In genomic region chr1:79472067-79472656, GRCh38 we compare ENCODE assay signal across 15 cellular contexts.
DNase-seq lines count a peak whose midpoint lies in the region; ATAC-seq lines count a peak whose summit lies in the region.
"Had no signal": no experiment of that assay in that cellular context is flagged by ENCODE, and none has a peak within 500 bp of the region (broad histone marks: within the 10 kb centered on the region; RNA-seq: fewer than 3 reads in every experiment).

No MANE protein-coding gene starts in this region.

- in situ Hi-C loops in G401 (cut with HindIII; ENCODE audit: low sequenced_read_pairs): no loop called here

- DNase-seq in G401 (ENCODE audit: low spot score): no peak
- DNase-seq in SHP77 treated with DMSO at 0.1 percent for 48 hours (lab: John Stamatoyannopoulos, UW): no peak
- no peak for DNase-seq in hippocampal formation (lab: John Stamatoyannopoulos, UW)
- DNase-seq: activated naive CD8-positive, alpha-beta T cell treated with anti-CD3 and anti-CD28 coated beads, Interleukin-2, amount 50 U/mL, for 24 hours; EL; gastrocnemius medialis; H7; naive thymus-derived CD8-positive, alpha-beta T cell; NCI-H2081; upper lobe of left lung had no signal

- peak; percentile 86 for ATAC-seq in GM18519 (IDR thresholded peaks at IDR 0.05; ENCODE audit: low FRiP score, unreplicated experiment)
- ATAC-seq in GM21381 (IDR thresholded peaks at IDR 0.05; ENCODE audit: unreplicated experiment): peak; percentile 63
- peak; percentile 85 for ATAC-seq in HG02973 (IDR thresholded peaks at IDR 0.05; ENCODE audit: unreplicated experiment)
- peak; percentile 83 for ATAC-seq in HG03571 (IDR thresholded peaks at IDR 0.05; ENCODE audit: unreplicated experiment)
- no peak for ATAC-seq in esophagus mucosa
- ATAC-seq: activated naive CD8-positive, alpha-beta T cell treated with anti-CD3 and anti-CD28 coated beads, Interleukin-2, amount 50 U/mL, for 24 hours; gastrocnemius medialis; naive thymus-derived CD8-positive, alpha-beta T cell had no signal
